In genomic region chr16:68980695-68981315, GRCh38 we compare ENCODE assay signal across 20 cellular contexts.
"Had no signal": no experiment of that assay in that cellular context is flagged by ENCODE, and none has a peak within 500 bp of the region (broad histone marks: within the 10 kb centered on the region; RNA-seq: fewer than 3 reads in every experiment).

No MANE protein-coding gene starts in this region.

- H3K4me3 ChIP-seq: coronary artery, esophagus muscularis mucosa, gastrocnemius medialis, heart right ventricle, lower lobe of right lung, mucosa of descending colon had no signal

- H3K27ac ChIP-seq: coronary artery, esophagus muscularis mucosa, gastrocnemius medialis, lower lobe of right lung had no signal

- ATAC-seq: effector memory CD8-positive, alpha-beta T cell; gastrocnemius medialis; heart right ventricle; left colon; left lobe of liver; left ventricle myocardium superior; lower lobe of right lung; mucosa of descending colon had no signal

- H3K9me3 ChIP-seq: esophagus muscularis mucosa, gastrocnemius medialis, heart right ventricle, lower lobe of right lung, mucosa of descending colon had no signal

- H3K36me3 ChIP-seq: gastrocnemius medialis had no signal

- H3K4me1 ChIP-seq: esophagus muscularis mucosa, gastrocnemius medialis, heart right ventricle, lower lobe of right lung had no signal

- H3K27me3 ChIP-seq: esophagus muscularis mucosa, gastrocnemius medialis, heart right ventricle had no signal

- DNase-seq: dermis blood vessel endothelial cell; effector CD8-positive, alpha-beta T cell; effector memory CD8-positive, alpha-beta T cell; endodermal cell; foreskin fibroblast; foreskin melanocyte; gastrocnemius medialis; glutamatergic neuron; head of caudate nucleus; heart right ventricle; hippocampal formation; left colon; left ventricle myocardium superior; lower lobe of right lung; mesenchymal stem cell; mucosa of descending colon; naive B cell had no signal
